ENCODE assay signal across 9 cellular contexts in the genomic region with DNA sequence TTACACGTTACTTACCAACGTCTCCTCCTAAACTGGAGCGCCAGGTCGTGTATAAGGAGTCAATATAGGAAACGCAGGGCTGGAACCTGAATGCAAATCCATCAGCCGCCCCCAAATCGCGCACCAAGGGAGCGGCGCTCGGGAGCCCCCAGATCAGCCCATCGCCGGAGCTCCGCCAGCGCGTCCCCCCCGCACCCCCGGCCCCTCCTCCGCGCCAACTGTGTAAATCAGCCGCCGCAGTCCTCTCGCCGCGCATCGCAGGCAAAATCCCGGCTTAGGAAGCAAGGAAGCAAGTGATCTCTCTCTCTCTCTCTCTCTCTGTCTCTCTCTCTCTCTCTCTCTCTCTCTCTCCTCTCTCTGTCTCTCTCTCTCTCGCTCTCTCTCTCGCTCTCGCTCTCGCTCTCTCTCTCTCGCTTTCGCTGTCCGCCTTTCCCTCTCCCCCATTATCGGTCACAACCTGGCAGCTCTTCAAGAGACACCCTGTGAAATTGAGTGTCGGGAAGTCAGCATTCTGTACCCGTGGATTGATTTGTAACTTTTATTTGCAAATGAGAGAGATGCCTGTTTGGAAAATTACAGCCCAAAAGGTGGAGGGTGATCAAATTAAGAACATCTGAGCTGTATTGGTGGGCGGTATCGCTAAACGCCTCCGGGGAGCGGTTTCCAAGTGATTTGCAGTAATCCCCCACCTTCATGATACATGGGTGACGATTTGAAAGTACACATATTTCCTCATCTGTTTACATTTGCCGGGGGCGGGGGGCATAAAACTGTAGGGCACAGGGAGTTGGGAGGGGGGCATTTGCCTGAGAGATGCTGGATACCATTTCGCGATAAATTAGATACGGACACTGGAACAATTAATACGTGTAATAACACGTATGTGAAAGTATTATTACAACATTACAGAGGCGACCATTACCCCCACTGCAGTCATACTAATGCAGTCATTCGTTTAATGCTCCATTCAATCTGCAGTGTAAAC. TPM values are rescaled to one million over a fixed set of nuclear protein-coding genes. Genes with fewer than 3 reads are reported as not detected.
DNase-seq lines count a peak whose midpoint lies in the region; TF ChIP-seq lines count a peak whose summit lies in the region.
"Had no signal": no experiment of that assay in that cellular context is flagged by ENCODE, and none has a peak within 500 bp of the region (broad histone marks: within the 10 kb centered on the region; RNA-seq: fewer than 3 reads in every experiment).

No MANE protein-coding gene starts in this region.

- H2BK12ac ChIP-seq in mesenchymal stem cell (ENCODE audit: low read length in 2 of 2), result no peak overlapping the region

- no peak overlapping the region for H4K91ac ChIP-seq in mesenchymal stem cell (ENCODE audit: low read length)

- H3K79me1 ChIP-seq in mesenchymal stem cell (replicated peaks; ENCODE audit: low read length, poor library complexity, severe bottlenecking), result no peaks in the 10 kb centered on the region

- H3K14ac ChIP-seq in mesenchymal stem cell (ENCODE audit: low read length in 2 of 2), result no peak overlapping the region

- no peak overlapping the region for H2AK5ac ChIP-seq in mesenchymal stem cell (ENCODE audit: low read length, severe bottlenecking)

- no peak overlapping the region for H3K18ac ChIP-seq in mesenchymal stem cell (ENCODE audit: low read depth in 1 of 2, low read length in 2 of 2)

- H3K27ac ChIP-seq in ACC112 (ENCODE audit: low read depth, low read length) (no peak overlapping the region), HUES64 (ENCODE audit: low read depth, low read length) (no peak overlapping the region), mesenchymal stem cell (ENCODE audit: low read length, poor library complexity, severe bottlenecking) (no peak overlapping the region), urinary bladder (ENCODE audit: low read depth) (no peak overlapping the region)

- no peak overlapping the region for H2BK15ac ChIP-seq in mesenchymal stem cell (ENCODE audit: low read depth, poor library complexity, severe bottlenecking)

- H3K79me2 ChIP-seq in ACC112 (ENCODE audit: control insufficient read depth, insufficient read depth, low read length, unreplicated experiment), result no peaks in the 10 kb centered on the region

- WGBS in HUES64, result under 1% methylated on average over 48 of the region's 52 CpGs
- WGBS in mesenchymal stem cell, result 3% methylated on average over 37 of the region's 52 CpGs
- 3% methylated on average over 52 of the region's 52 CpGs for WGBS in urinary bladder

- H2BK5ac ChIP-seq in mesenchymal stem cell (ENCODE audit: low read depth, low read length, poor library complexity, severe bottlenecking), result no peak overlapping the region

- H4K8ac ChIP-seq in mesenchymal stem cell (ENCODE audit: low read length), result no peak overlapping the region

- peak overlapping the region in 1 of 2 experiments; percentile 23 for H3K23ac ChIP-seq in mesenchymal stem cell (ENCODE audit: low read length in 2 of 2)

- no peak for TF ChIP-seq CTCF in cardiac fibroblast (IDR thresholded peaks at IDR 0.05; ENCODE audit: low read depth, low read length)

- peaks cover 4% of the 10 kb centered on the region for H3K4me1 ChIP-seq in ACC112 (ENCODE audit: control insufficient read depth, insufficient read depth, low read length, unreplicated experiment)
- H3K4me1 ChIP-seq in HUES64 (ENCODE audit: insufficient read depth, low read length), result peaks cover 19% of the 10 kb centered on the region
- H3K4me1 ChIP-seq in mesenchymal stem cell (ENCODE audit: control insufficient read depth, insufficient read depth, low read depth, low read length), result peaks cover 11% of the 10 kb centered on the region
- H3K4me1 ChIP-seq in urinary bladder (ENCODE audit: insufficient read depth), result no peaks in the 10 kb centered on the region

- H2AFZ ChIP-seq in ACC112 (ENCODE audit: low read length, unreplicated experiment) (peak overlapping the region; percentile 25), mesenchymal stem cell (ENCODE audit: low read depth, low read length) (no peak overlapping the region)

- H3K27me3 ChIP-seq in ACC112 (ENCODE audit: insufficient read depth, low read length) (peaks cover 57% of the 10 kb centered on the region), HUES64 (ENCODE audit: insufficient read depth, low read length) (peaks cover 71% of the 10 kb centered on the region), mesenchymal stem cell (ENCODE audit: control insufficient read depth in 1 of 2, insufficient read depth in 1 of 2, low read length in 2 of 2) (peaks cover 20 to 60% of the 10 kb centered on the region in 2 experiments)

- H3K9ac ChIP-seq in HUES64 (ENCODE audit: low read depth, low read length), result peak overlapping the region; percentile 40; the same call in 1 of the 2 replicates
- peak overlapping the region; percentile 30 for H3K9ac ChIP-seq in mesenchymal stem cell (ENCODE audit: low read length)

- H3K36me3 ChIP-seq in ACC112 (ENCODE audit: insufficient read depth, low read length) (no peaks in the 10 kb centered on the region), HUES64 (ENCODE audit: insufficient read depth, low read length) (no peaks in the 10 kb centered on the region), mesenchymal stem cell (ENCODE audit: control insufficient read depth in 1 of 2, insufficient read depth in 2 of 2, low read depth in 1 of 2, low read length in 2 of 2) (no peaks in the 10 kb centered on the region), urinary bladder (ENCODE audit: insufficient read depth) (no peaks in the 10 kb centered on the region)

- H3K4me3 ChIP-seq in ACC112 (ENCODE audit: low read depth, low read length), result peak overlapping the region; percentile 72
- H3K4me3 ChIP-seq in HUES64 (ENCODE audit: low read length), result peak overlapping the region; percentile 73
- H3K4me3 ChIP-seq in cardiac fibroblast (replicated peaks in 1 of 2; ENCODE audit: low read depth in 2 of 2, low read length in 2 of 2), result peak overlapping the region; percentile 27 to 34
- H3K4me3 ChIP-seq in mesenchymal stem cell (ENCODE audit: insufficient read depth in 1 of 2, low read depth in 1 of 2, low read length in 2 of 2), result peak overlapping the region; percentile 63 to 73
- H3K4me3 ChIP-seq in urinary bladder (ENCODE audit: low read depth, low read length), result peak overlapping the region; percentile 29

- peak in 1 of 2 donors; percentile 8 for DNase-seq in cardiac fibroblast (ENCODE audit: low read depth in 2 of 2)
- DNase-seq in mesenchymal stem cell, result peak; percentile 44
- DNase-seq in NCI-H1436 treated with DMSO at 0.1 percent for 48 hours (lab: John Stamatoyannopoulos, UW), result no peak
- no peak for DNase-seq in HUDEP-2 (lab: John Stamatoyannopoulos, UW; ENCODE audit: unreplicated experiment in 76 of 76)
- DNase-seq in GF-D8 (lab: John Stamatoyannopoulos, UW), result no peak

- no peak overlapping the region for H2BK120ac ChIP-seq in mesenchymal stem cell (ENCODE audit: low read depth, low read length)

- H3K9me3 ChIP-seq in HUES64 (ENCODE audit: insufficient read depth, low read depth, low read length) (no peaks in the 10 kb centered on the region), mesenchymal stem cell (ENCODE audit: control insufficient read depth, low read length) (no peaks in the 10 kb centered on the region)

- peak overlapping the region; percentile 84 for H3K4me2 ChIP-seq in mesenchymal stem cell (ENCODE audit: low read length, poor library complexity, severe bottlenecking)

- H3K4ac ChIP-seq in mesenchymal stem cell (ENCODE audit: low read depth in 1 of 2, low read length in 2 of 2), result no peak overlapping the region

RNA-seq across cellular contexts. Expression of a gene that starts 0.7 kb away (rescaled TPM):
- 1.6 TPM for polyA plus RNA-seq in HUES64 (2013, experiment 1 of 2)
- polyA plus RNA-seq in HUES64 (2013, experiment 2 of 2), result 2.9 TPM
- 0.22 TPM for polyA plus RNA-seq in mesenchymal stem cell (2013, experiment 1 of 2)
- polyA plus RNA-seq in mesenchymal stem cell (2013, experiment 2 of 2), result 0.18 TPM
- 2.3 TPM for total RNA-seq in urinary bladder
- 0.66 TPM for polyA plus RNA-seq in urinary bladder
- total RNA-seq: activated CD8-positive, alpha-beta memory T cell treated with anti-CD3 and anti-CD28 coated beads for 36 hours had no signal
